Comparison of ENCODE assay signal across 20 cellular contexts in the genomic region with DNA sequence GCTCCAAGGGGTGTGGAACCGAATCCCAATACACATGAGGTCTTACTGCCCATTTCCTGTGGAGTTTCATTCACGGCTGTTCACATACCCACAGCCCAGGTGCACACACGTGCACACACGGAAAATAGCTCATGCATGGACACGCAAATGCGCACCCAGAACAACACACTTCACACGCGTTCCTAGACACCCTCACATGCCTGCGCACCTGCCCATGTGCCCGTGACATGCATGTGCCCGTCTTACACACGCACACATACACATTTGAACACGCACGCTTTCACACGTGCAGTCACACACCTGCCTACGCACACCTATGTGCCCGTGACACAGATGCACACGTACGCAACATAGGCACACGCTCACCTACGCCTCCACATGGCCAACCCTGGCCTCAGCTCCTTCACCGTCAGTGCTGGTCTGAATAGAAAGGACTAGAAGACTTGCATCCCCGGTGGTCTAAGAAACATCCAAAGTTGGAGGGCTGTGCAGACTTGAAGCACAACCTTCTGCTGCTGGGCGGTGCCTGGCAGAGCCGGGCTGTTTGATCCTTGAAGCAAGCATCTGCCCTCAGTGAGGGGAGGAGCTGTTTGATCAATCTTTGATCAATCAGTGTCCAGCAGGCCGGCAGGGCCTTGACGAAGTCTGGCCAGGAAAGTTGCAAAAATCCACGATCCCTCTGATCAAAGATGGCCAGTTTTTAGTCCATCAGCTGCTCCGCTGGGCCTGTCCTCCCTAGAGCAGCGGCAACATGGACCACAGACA.
"Had no signal": no experiment of that assay in that cellular context is flagged by ENCODE, and none has a peak within 500 bp of the region (broad histone marks: within the 10 kb centered on the region; RNA-seq: fewer than 3 reads in every experiment).

No MANE protein-coding gene starts in this region.

- H3K4me3 Mint-ChIP-seq: activated CD8-positive, alpha-beta T cell treated with anti-CD3 and anti-CD28 coated beads for 36 hours; activated naive CD8-positive, alpha-beta T cell treated with anti-CD3 and anti-CD28 coated beads, Interleukin-2, amount 50 U/mL, for 24 hours; activated T-helper 1 cell treated with anti-CD3 and anti-CD28 coated beads, Interleukin-12 subunit alpha, Interleukin-12 subunit beta, Interleukin-2, Interleukin-4 antibody, amounts not matched to agents 30 ng/mL and 10 ng/mL and 1 ng/mL, durations not matched to agents 14 hours and 24 hours and 36 hours; naive thymus-derived CD4-positive, alpha-beta T cell had no signal

- H3K27ac ChIP-seq: epithelial cell of prostate, gastroesophageal sphincter, hepatocyte, suprapubic skin, upper lobe of left lung had no signal

- H3K79me2 ChIP-seq: hepatocyte had no signal

- H3K27me3 ChIP-seq: upper lobe of left lung had no signal

- DNase-seq: activated CD4-positive, CD25-positive, alpha-beta regulatory T cell treated with anti-CD3 and anti-CD28 coated beads, Interleukin-2, amount 50 U/mL, for 72 hours; activated CD8-positive, alpha-beta memory T cell treated with anti-CD3 and anti-CD28 coated beads, Interleukin-2, amount 50 U/mL, for 48 hours; activated CD8-positive, alpha-beta T cell treated with anti-CD3 and anti-CD28 coated beads for 36 hours; activated naive CD4-positive, alpha-beta T cell; activated naive CD8-positive, alpha-beta T cell treated with anti-CD3 and anti-CD28 coated beads, Interleukin-2, amount 50 U/mL, for 24 hours; central memory CD4-positive, alpha-beta T cell; effector memory CD4-positive, alpha-beta T cell; kidney glomerular epithelial cell; naive thymus-derived CD4-positive, alpha-beta T cell; nucleus accumbens; stimulated activated CD4-positive, alpha-beta T cell treated with anti-CD3 and anti-CD28 coated beads, Interleukin-4, amount 100 ng/mL, for 1 hour; stimulated activated CD8-positive, alpha-beta memory T cell treated with anti-CD3 and anti-CD28 coated beads, Interleukin-4, amount 100 ng/mL, for 48 hours; stimulated activated naive CD8-positive, alpha-beta T cell treated with anti-CD3 and anti-CD28 coated beads, Interleukin-15, Interleukin-2, amounts not matched to agents 100 U/mL and 50 U/mL, for 24 hours; upper lobe of left lung had no signal

- ATAC-seq: activated CD8-positive, alpha-beta T cell treated with anti-CD3 and anti-CD28 coated beads for 36 hours; activated naive CD8-positive, alpha-beta T cell treated with anti-CD3 and anti-CD28 coated beads, Interleukin-2, amount 50 U/mL, for 24 hours; gastroesophageal sphincter; naive thymus-derived CD4-positive, alpha-beta T cell; stimulated activated naive CD8-positive, alpha-beta T cell treated with anti-CD3 and anti-CD28 coated beads, Interleukin-15, Interleukin-2, amounts not matched to agents 100 U/mL and 50 U/mL, for 24 hours had no signal

- H3K4me1 ChIP-seq: gastroesophageal sphincter had no signal

- H2AFZ ChIP-seq: hepatocyte had no signal

- H3K27ac Mint-ChIP-seq: activated CD8-positive, alpha-beta T cell treated with anti-CD3 and anti-CD28 coated beads for 36 hours; activated naive CD8-positive, alpha-beta T cell treated with anti-CD3 and anti-CD28 coated beads, Interleukin-2, amount 50 U/mL, for 24 hours; activated T-helper 1 cell treated with anti-CD3 and anti-CD28 coated beads, Interleukin-12 subunit alpha, Interleukin-12 subunit beta, Interleukin-2, Interleukin-4 antibody, amounts not matched to agents 30 ng/mL and 10 ng/mL and 1 ng/mL, durations not matched to agents 14 hours and 24 hours and 36 hours; naive thymus-derived CD4-positive, alpha-beta T cell had no signal

- H3K9me3 ChIP-seq: gastroesophageal sphincter, suprapubic skin, upper lobe of left lung had no signal

- H3K9me3 Mint-ChIP-seq: activated CD8-positive, alpha-beta T cell treated with anti-CD3 and anti-CD28 coated beads for 36 hours; activated naive CD8-positive, alpha-beta T cell treated with anti-CD3 and anti-CD28 coated beads, Interleukin-2, amount 50 U/mL, for 24 hours; activated T-helper 1 cell treated with anti-CD3 and anti-CD28 coated beads, Interleukin-12 subunit alpha, Interleukin-12 subunit beta, Interleukin-2, Interleukin-4 antibody, amounts not matched to agents 30 ng/mL and 10 ng/mL and 1 ng/mL, durations not matched to agents 14 hours and 24 hours and 36 hours; naive thymus-derived CD4-positive, alpha-beta T cell had no signal

- H3K4me3 ChIP-seq: gastroesophageal sphincter, hepatocyte, lung, suprapubic skin, upper lobe of left lung had no signal

- H3K36me3 ChIP-seq: gastroesophageal sphincter, suprapubic skin, upper lobe of left lung had no signal

- H3K4me1 Mint-ChIP-seq: activated naive CD8-positive, alpha-beta T cell treated with anti-CD3 and anti-CD28 coated beads, Interleukin-2, amount 50 U/mL, for 24 hours had no signal

- H3K27me3 Mint-ChIP-seq: activated CD8-positive, alpha-beta T cell treated with anti-CD3 and anti-CD28 coated beads for 36 hours had no signal

- H3K4me2 ChIP-seq: hepatocyte had no signal

- H3K36me3 Mint-ChIP-seq: naive thymus-derived CD4-positive, alpha-beta T cell had no signal
